In genomic region chr13:26719356-26719945, GRCh38 we compare ENCODE assay signal across 11 cellular contexts. TPM values are rescaled to one million over a fixed set of nuclear protein-coding genes. Genes with fewer than 3 reads are reported as not detected.
DNase-seq lines count a peak whose midpoint lies in the region; ATAC-seq and TF ChIP-seq lines count a peak whose summit lies in the region.
"Had no signal": no experiment of that assay in that cellular context is flagged by ENCODE, and none has a peak within 500 bp of the region (broad histone marks: within the 10 kb centered on the region; RNA-seq: fewer than 3 reads in every experiment).

No MANE protein-coding gene starts in this region.

- H3K27ac ChIP-seq in dorsolateral prefrontal cortex (no peak overlapping the region), gastroesophageal sphincter (no peak overlapping the region)
- H3K27ac ChIP-seq: SJCRH30 had no signal

- intact Hi-C loops in dorsolateral prefrontal cortex (cut with DNase I) = no loop called here

- WGBS in gastroesophageal sphincter (ENCODE audit: low coverage in 1 of 2), 2 donors = 46 to 50% methylated on average over 2 of the region's 5 CpGs

- no peak for TF ChIP-seq EP300 in gastroesophageal sphincter (IDR thresholded peaks at IDR 0.05)

- TF ChIP-seq CTCF in dorsolateral prefrontal cortex (IDR thresholded peaks at IDR 0.05 in 54 of 56, conservative IDR thresholded peaks at IDR 0.05 in 2 of 56; ENCODE audit: low read depth in 1 of 56, partially characterized antibody in 56 of 56) (peak in 4 of 56 donors; percentile 10 to 14 (median 12)), gastroesophageal sphincter (IDR thresholded peaks at IDR 0.05) (no peak)

- H3K4me1 ChIP-seq in gastroesophageal sphincter = no peaks in the 10 kb centered on the region
- H3K4me1 ChIP-seq: SJCRH30 had no signal

- H3K36me3 ChIP-seq in gastroesophageal sphincter = no peaks in the 10 kb centered on the region
- H3K36me3 ChIP-seq: SJCRH30 had no signal

- DNase-seq in EH (ENCODE audit: low read depth) = peak; percentile 6
- peak; percentile 81 for DNase-seq in NCI-H1092 treated with DMSO at 0.1 percent for 48 hours (lab: John Stamatoyannopoulos, UW)
- peak; percentile 24 for DNase-seq in SKM-1 (lab: John Stamatoyannopoulos, UW; ENCODE audit: unreplicated experiment)
- DNase-seq in left kidney (ENCODE audit: low read depth, low spot score) = peak; percentile 18
- DNase-seq in dorsolateral prefrontal cortex = no peak
- no peak for DNase-seq in retina
- DNase-seq in COLO829 (ENCODE audit: low spot score) = no peak

- no peaks in the 10 kb centered on the region for H3K9me3 ChIP-seq in gastroesophageal sphincter
- H3K9me3 ChIP-seq: SJCRH30 had no signal

- ATAC-seq in gastroesophageal sphincter = no peak

- no peak for TF ChIP-seq POLR2A in gastroesophageal sphincter (IDR thresholded peaks at IDR 0.05)

- H3K4me3 ChIP-seq in dorsolateral prefrontal cortex (no peak overlapping the region), gastroesophageal sphincter (no peak overlapping the region)
- H3K4me3 ChIP-seq: SJCRH30 had no signal

- peaks cover 0 to 4% (median 0%) of the 10 kb centered on the region in 45 donors for H3K27me3 ChIP-seq in dorsolateral prefrontal cortex
- H3K27me3 ChIP-seq in gastroesophageal sphincter = peaks cover 7% of the 10 kb centered on the region

RNA-seq across cellular contexts. Expression of gene GPR12, which starts 41.1 kb away (rescaled TPM):
- total RNA-seq in dorsolateral prefrontal cortex = 10 to 100 TPM in 119 of 120 experiments, 1 to 10 TPM in 1; 6.1 to 27.7 (median 17.8) TPM
- under 1 TPM in 1 of 4 donors, not detected in 3; 0.50 TPM for total RNA-seq in gastroesophageal sphincter
- total RNA-seq: activated T-helper 1 cell treated with anti-CD3 and anti-CD28 coated beads, Interleukin-12 subunit alpha, Interleukin-12 subunit beta, Interleukin-2, Interleukin-4 antibody, amounts not matched to agents 30 ng/mL and 10 ng/mL and 1 ng/mL, durations not matched to agents 14 hours and 24 hours and 36 hours; fibroblast of lung; SJCRH30 had no signal

Comparison
In these comparisons a context has a peak if more than half of its experiments do, and no peak if none do; other contexts are left out.
1. DNase-seq: peak in EH (single experiment), NCI-H1092 treated with DMSO at 0.1 percent for 48 hours (single experiment), SKM-1 (single experiment) and left kidney (single experiment); none in dorsolateral prefrontal cortex (0 of 10), retina (single experiment) and COLO829 (single experiment).
2. RNA of gene GPR12, which starts 41.1 kb away (total RNA-seq): 6.1 to 27.7 TPM in dorsolateral prefrontal cortex; 0.50 TPM in gastroesophageal sphincter; every median in the first group is over 4 times any median in the second.